ENCODE assay signal across 1 cellular context in the genomic region with DNA sequence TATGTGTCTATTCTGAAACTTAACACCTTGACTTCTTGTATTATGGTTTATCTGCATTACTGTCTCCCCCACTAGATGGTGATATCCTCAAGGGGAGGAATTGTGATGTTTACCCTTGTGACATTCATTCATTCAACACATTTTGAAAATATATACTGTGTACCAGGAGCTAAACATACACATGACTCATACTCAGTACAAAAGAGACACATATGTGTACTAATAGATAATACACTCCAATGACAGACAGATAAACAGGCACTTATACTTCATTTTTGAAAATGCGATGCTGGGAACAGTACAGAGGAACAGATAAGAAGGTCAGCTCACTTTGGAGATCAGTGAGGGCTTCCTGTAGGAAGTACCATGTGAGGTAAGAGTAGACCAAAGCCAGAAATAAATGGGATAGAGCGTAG.
TF ChIP-seq lines count a peak whose summit lies in the region.

No MANE protein-coding gene starts in this region.

TF ChIP-seq in GM23338, 12 proteins besides CTCF, POLR2A, EP300 and RAD21 (continued from another document):
- TF ChIP-seq EZH2 (IDR thresholded peaks at IDR 0.05; ENCODE audit: low read depth, unreplicated experiment) (no peak), JUNB (IDR thresholded peaks at IDR 0.05; ENCODE audit: unreplicated experiment) (no peak), ZNF114 (CRISPR knock-in tag; IDR thresholded peaks at IDR 0.05) (no peak)
- TF ChIP-seq, protein P1, sequence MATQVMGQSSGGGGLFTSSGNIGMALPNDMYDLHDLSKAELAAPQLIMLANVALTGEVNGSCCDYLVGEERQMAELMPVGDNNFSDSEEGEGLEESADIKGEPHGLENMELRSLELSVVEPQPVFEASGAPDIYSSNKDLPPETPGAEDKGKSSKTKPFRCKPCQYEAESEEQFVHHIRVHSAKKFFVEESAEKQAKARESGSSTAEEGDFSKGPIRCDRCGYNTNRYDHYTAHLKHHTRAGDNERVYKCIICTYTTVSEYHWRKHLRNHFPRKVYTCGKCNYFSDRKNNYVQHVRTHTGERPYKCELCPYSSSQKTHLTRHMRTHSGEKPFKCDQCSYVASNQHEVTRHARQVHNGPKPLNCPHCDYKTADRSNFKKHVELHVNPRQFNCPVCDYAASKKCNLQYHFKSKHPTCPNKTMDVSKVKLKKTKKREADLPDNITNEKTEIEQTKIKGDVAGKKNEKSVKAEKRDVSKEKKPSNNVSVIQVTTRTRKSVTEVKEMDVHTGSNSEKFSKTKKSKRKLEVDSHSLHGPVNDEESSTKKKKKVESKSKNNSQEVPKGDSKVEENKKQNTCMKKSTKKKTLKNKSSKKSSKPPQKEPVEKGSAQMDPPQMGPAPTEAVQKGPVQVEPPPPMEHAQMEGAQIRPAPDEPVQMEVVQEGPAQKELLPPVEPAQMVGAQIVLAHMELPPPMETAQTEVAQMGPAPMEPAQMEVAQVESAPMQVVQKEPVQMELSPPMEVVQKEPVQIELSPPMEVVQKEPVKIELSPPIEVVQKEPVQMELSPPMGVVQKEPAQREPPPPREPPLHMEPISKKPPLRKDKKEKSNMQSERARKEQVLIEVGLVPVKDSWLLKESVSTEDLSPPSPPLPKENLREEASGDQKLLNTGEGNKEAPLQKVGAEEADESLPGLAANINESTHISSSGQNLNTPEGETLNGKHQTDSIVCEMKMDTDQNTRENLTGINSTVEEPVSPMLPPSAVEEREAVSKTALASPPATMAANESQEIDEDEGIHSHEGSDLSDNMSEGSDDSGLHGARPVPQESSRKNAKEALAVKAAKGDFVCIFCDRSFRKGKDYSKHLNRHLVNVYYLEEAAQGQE (IDR thresholded peaks at IDR 0.05; ENCODE audit: unreplicated experiment) = no peak
